ENCODE assay signal across 17 cellular contexts in genomic region chr3:13318626-13319470, GRCh38.
DNase-seq lines count a peak whose midpoint lies in the region; ATAC-seq, FAIRE-seq and TF ChIP-seq lines count a peak whose summit lies in the region.
"Had no signal": no experiment of that assay in that cellular context is flagged by ENCODE, and none has a peak within 500 bp of the region (broad histone marks: within the 10 kb centered on the region; RNA-seq: fewer than 3 reads in every experiment).

No MANE protein-coding gene starts in this region.

- no peak for TF ChIP-seq CTCF in epithelial cell of esophagus (IDR thresholded peaks at IDR 0.05; ENCODE audit: insufficient read depth, low read depth, low read length, missing control alignments)
- TF ChIP-seq CTCF in endodermal cell (conservative IDR thresholded peaks at IDR 0.05): no peak

- H3K36me3 Mint-ChIP-seq in activated naive CD4-positive, alpha-beta T cell treated with anti-CD3 and anti-CD28 coated beads, Interleukin-2, amount 50 U/mL, for 72 hours: peaks cover 21% of the 10 kb centered on the region in 2 donors
- H3K36me3 Mint-ChIP-seq in activated naive CD8-positive, alpha-beta T cell treated with anti-CD3 and anti-CD28 coated beads, Interleukin-2, amount 50 U/mL, for 24 hours (ENCODE audit: low read depth): peaks cover 55% of the 10 kb centered on the region
- H3K36me3 Mint-ChIP-seq in endodermal cell (ENCODE audit: low read depth): peaks cover 17% of the 10 kb centered on the region

- H3K4me1 Mint-ChIP-seq in activated naive CD8-positive, alpha-beta T cell treated with anti-CD3 and anti-CD28 coated beads, Interleukin-2, amount 50 U/mL, for 24 hours: no peaks in the 10 kb centered on the region
- H3K4me1 Mint-ChIP-seq in endodermal cell: no peaks in the 10 kb centered on the region

- no peak overlapping the region for H3K4me3 Mint-ChIP-seq in activated naive CD8-positive, alpha-beta T cell treated with anti-CD3 and anti-CD28 coated beads, Interleukin-2, amount 50 U/mL, for 24 hours
- H3K4me3 Mint-ChIP-seq in endodermal cell: no peak overlapping the region

- H3K36me3 ChIP-seq in endodermal cell (ENCODE audit: control insufficient read depth, insufficient read depth, low read length): peaks cover 13% of the 10 kb centered on the region

- no peaks in the 10 kb centered on the region for H3K9me3 Mint-ChIP-seq in activated naive CD4-positive, alpha-beta T cell treated with anti-CD3 and anti-CD28 coated beads, Interleukin-2, amount 50 U/mL, for 72 hours
- no peaks in the 10 kb centered on the region for H3K9me3 Mint-ChIP-seq in activated naive CD8-positive, alpha-beta T cell treated with anti-CD3 and anti-CD28 coated beads, Interleukin-2, amount 50 U/mL, for 24 hours
- H3K9me3 Mint-ChIP-seq in endodermal cell: no peaks in the 10 kb centered on the region

- H3K4me1 ChIP-seq in endodermal cell (ENCODE audit: control insufficient read depth, insufficient read depth, low read length): no peaks in the 10 kb centered on the region
- H3K4me1 ChIP-seq: HAP-1 had no signal

- 90 to 94% methylated on average over 10 to 14 of the region's 14 CpGs for WGBS in endodermal cell (ENCODE audit: insufficient coverage in 1 of 2, insufficient read length in 1 of 2), 2 experiments

- H3K9ac ChIP-seq in endodermal cell (ENCODE audit: extremely low read depth, low read length, poor library complexity, severe bottlenecking): no peak overlapping the region
- H3K9ac ChIP-seq: BLaER1 treated with 17β-estradiol and CSF1 and Interleukin-3, amounts not matched to agents 10 nM and 100 nM had no signal

- peak overlapping the region; percentile 27 to 87 for H3K27ac Mint-ChIP-seq in activated naive CD4-positive, alpha-beta T cell treated with anti-CD3 and anti-CD28 coated beads, Interleukin-2, amount 50 U/mL, for 72 hours
- peak overlapping the region; percentile 35 for H3K27ac Mint-ChIP-seq in activated naive CD8-positive, alpha-beta T cell treated with anti-CD3 and anti-CD28 coated beads, Interleukin-2, amount 50 U/mL, for 24 hours
- H3K27ac Mint-ChIP-seq in endodermal cell: no peak overlapping the region

- H3K27ac ChIP-seq in endodermal cell (ENCODE audit: low read depth, low read length): no peak overlapping the region
- H3K27ac ChIP-seq: BLaER1 treated with 17β-estradiol and CSF1 and Interleukin-3, amounts not matched to agents 10 nM and 100 nM had no signal

- H3K9me3 ChIP-seq in endodermal cell (ENCODE audit: control insufficient read depth, low read length): no peaks in the 10 kb centered on the region
- H3K9me3 ChIP-seq: BLaER1 treated with 17β-estradiol and CSF1 and Interleukin-3, amounts not matched to agents 10 nM and 100 nM; HAP-1 had no signal

- no peak overlapping the region for H3K4me3 ChIP-seq in epithelial cell of esophagus (ENCODE audit: low read length)
- H3K4me3 ChIP-seq in endodermal cell (ENCODE audit: low read length): no peak overlapping the region
- H3K4me3 ChIP-seq: BLaER1 treated with 17β-estradiol and CSF1 and Interleukin-3, amounts not matched to agents 10 nM and 100 nM; HAP-1 had no signal

- H3K27me3 Mint-ChIP-seq in activated naive CD8-positive, alpha-beta T cell treated with anti-CD3 and anti-CD28 coated beads, Interleukin-2, amount 50 U/mL, for 24 hours: no peaks in the 10 kb centered on the region
- no peaks in the 10 kb centered on the region for H3K27me3 Mint-ChIP-seq in endodermal cell (ENCODE audit: insufficient read depth)

- no peak for DNase-seq in activated naive CD4-positive, alpha-beta T cell treated with anti-CD3 and anti-CD28 coated beads, Interleukin-2, amount 50 U/mL, for 72 hours (ENCODE audit: low spot score in 2 of 2)
- DNase-seq in activated naive CD4-positive, alpha-beta T cell (lab: John Stamatoyannopoulos, UW): no peak
- DNase-seq in activated naive CD8-positive, alpha-beta T cell treated with anti-CD3 and anti-CD28 coated beads, Interleukin-2, amount 50 U/mL, for 24 hours: no peak
- DNase-seq in epithelial cell of esophagus (ENCODE audit: low read depth) (peak; percentile 14), endodermal cell (no peak), urothelium cell line (ENCODE audit: low spot score) (no peak), AG08396 (ENCODE audit: low spot score) (no peak)
- DNase-seq: MV-4-11, NCI-H1417 treated with DMSO at 0.1 percent for 48 hours, NCI-H2029, NCI-H774, RPMI8226, SIG-M5 had no signal

- H3K27me3 ChIP-seq in endodermal cell (ENCODE audit: control insufficient read depth, insufficient read depth, low read length, poor library complexity, severe bottlenecking): no peaks in the 10 kb centered on the region
- H3K27me3 ChIP-seq: BLaER1 treated with 17β-estradiol and CSF1 and Interleukin-3, amounts not matched to agents 10 nM and 100 nM had no signal

- no peak for FAIRE-seq in urothelium cell line (lab: Jason Lieb, UNC)
- FAIRE-seq: A204.1 had no signal

- no peak for ATAC-seq in activated naive CD4-positive, alpha-beta T cell treated with anti-CD3 and anti-CD28 coated beads, Interleukin-2, amount 50 U/mL, for 72 hours
- no peak for ATAC-seq in activated naive CD8-positive, alpha-beta T cell treated with anti-CD3 and anti-CD28 coated beads, Interleukin-2, amount 50 U/mL, for 24 hours
- ATAC-seq in HG03175 (IDR thresholded peaks at IDR 0.05; ENCODE audit: unreplicated experiment): no peak
